In the genomic region with DNA sequence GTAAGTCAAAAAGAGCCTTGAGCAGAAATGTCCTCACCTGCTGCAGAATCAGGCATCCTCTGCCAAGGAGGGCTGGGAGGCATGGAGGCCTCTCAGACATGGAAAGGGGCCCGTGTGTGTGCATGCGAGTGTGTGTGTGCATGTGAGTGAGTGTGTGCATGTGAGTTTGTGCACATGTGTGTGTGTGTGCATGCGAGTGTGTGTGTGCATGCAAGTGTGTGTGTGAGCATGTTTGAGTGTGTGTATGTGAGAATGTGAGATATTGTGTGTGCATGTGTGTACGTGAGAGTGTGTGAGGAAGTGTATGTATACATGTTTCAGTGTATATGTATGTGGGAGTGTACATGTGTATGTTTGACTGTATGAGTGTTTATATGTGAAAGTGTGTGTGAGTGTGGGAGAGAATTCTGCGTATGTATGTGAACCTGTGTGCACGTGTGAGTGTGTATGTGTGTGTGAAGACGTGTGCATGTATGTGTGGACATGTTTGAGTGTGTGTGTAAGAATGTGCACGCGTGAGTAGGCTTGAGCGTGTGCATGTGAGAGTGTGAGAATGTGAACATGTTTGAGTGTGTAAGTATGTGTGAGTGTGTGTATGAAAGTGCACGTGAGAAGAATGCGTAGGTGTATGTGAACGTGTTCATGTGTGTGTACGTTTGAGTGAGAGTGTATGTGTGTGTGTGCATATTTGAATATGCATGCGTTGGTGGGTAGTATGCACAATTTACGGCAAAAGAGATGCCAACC, we compare ENCODE assay signal across 16 cellular contexts.
A peak's percentile ranks its signal among the peaks of the same experiment; 100 is the strongest.
DNase-seq lines count a peak whose midpoint lies in the region; ATAC-seq, FAIRE-seq and TF ChIP-seq lines count a peak whose summit lies in the region.
"Had no signal": no experiment of that assay in that cellular context is flagged by ENCODE, and none has a peak within 500 bp of the region (broad histone marks: within the 10 kb centered on the region; RNA-seq: fewer than 3 reads in every experiment).

No MANE protein-coding gene starts in this region.

- H3K27me3 Mint-ChIP-seq in astrocyte (ENCODE audit: low read depth, unreplicated experiment), result no peaks in the 10 kb centered on the region
- H3K27me3 Mint-ChIP-seq: CD8-positive, alpha-beta memory T cell had no signal

- H3K4me3 ChIP-seq in SK-N-SH (ENCODE audit: low read depth in 2 of 2, low read length in 1 of 2), result no peak overlapping the region
- no peak overlapping the region for H3K4me3 ChIP-seq in astrocyte (ENCODE audit: insufficient read depth, low read depth, low read length)
- H3K4me3 ChIP-seq in keratinocyte (ENCODE audit: control insufficient read depth in 2 of 3, extremely low read depth in 1 of 3, insufficient read depth in 2 of 3, low read depth in 1 of 3, low read length in 3 of 3), result no peak overlapping the region
- H3K4me3 ChIP-seq: BLaER1, GM23338 had no signal

- no peak overlapping the region for H3K4me3 Mint-ChIP-seq in astrocyte (ENCODE audit: unreplicated experiment)
- H3K4me3 Mint-ChIP-seq: CD8-positive, alpha-beta memory T cell; GM23338; H9 had no signal

- no peaks in the 10 kb centered on the region for H3K36me3 Mint-ChIP-seq in astrocyte (ENCODE audit: low read depth, unreplicated experiment)
- H3K36me3 Mint-ChIP-seq: CD8-positive, alpha-beta memory T cell had no signal

- H3K9me2 ChIP-seq in SK-N-SH, result no peaks in the 10 kb centered on the region

- FAIRE-seq in HTR-8/SVneo (lab: Jason Lieb, UNC), result peak; percentile 86
- FAIRE-seq in astrocyte (lab: Jason Lieb, UNC), result peak; percentile 94
- peak; percentile 9 for FAIRE-seq in keratinocyte (lab: Jason Lieb, UNC)

- no peak overlapping the region for H3K27ac Mint-ChIP-seq in astrocyte (ENCODE audit: unreplicated experiment)
- H3K27ac Mint-ChIP-seq: CD8-positive, alpha-beta memory T cell; GM23338; H9 had no signal

- H3K9me1 ChIP-seq in keratinocyte (ENCODE audit: control insufficient read depth, extremely low read depth, insufficient read depth, low read length), result no peaks in the 10 kb centered on the region

- no peaks in the 10 kb centered on the region for H3K27me3 ChIP-seq in SK-N-SH (ENCODE audit: insufficient read depth)
- no peaks in the 10 kb centered on the region for H3K27me3 ChIP-seq in astrocyte (ENCODE audit: insufficient read depth, low read length)
- no peaks in the 10 kb centered on the region for H3K27me3 ChIP-seq in keratinocyte (ENCODE audit: control insufficient read depth, extremely low read depth, insufficient read depth, low read length)
- H3K27me3 ChIP-seq: BLaER1 had no signal

- DNase-seq in SK-N-SH (no peak), HTR-8/SVneo (ENCODE audit: insufficient read length, low spot score) (no peak), astrocyte (ENCODE audit: low read depth) (no peak), keratinocyte (ENCODE audit: low read depth, low spot score) (no peak), NCI-H345 (lab: John Stamatoyannopoulos, UW) (no peak)
- DNase-seq in activated naive CD4-positive, alpha-beta T cell (lab: John Stamatoyannopoulos, UW), result no peak
- DNase-seq: Caco-2; CD8-positive, alpha-beta memory T cell; DND-41; GDM1; H9 had no signal

- dilution Hi-C loops in keratinocyte (cut with MboI; ENCODE audit: extremely low pct_ligation_motif_present, low sequenced_read_pairs), result no loop called here

- POLR2A ChIA-PET in SK-N-SH (lab: Yijun Ruan, JAX), result no interaction called here

- no peak overlapping the region for H3K9ac ChIP-seq in SK-N-SH
- H3K9ac ChIP-seq in astrocyte (ENCODE audit: low read length), result no peak overlapping the region
- H3K9ac ChIP-seq in keratinocyte (ENCODE audit: control insufficient read depth, extremely low read depth, insufficient read depth, low read length), result no peak overlapping the region
- H3K9ac ChIP-seq: BLaER1 had no signal

- CTCF ChIA-PET in SK-N-SH (lab: Yijun Ruan, JAX), result no interaction called here

- H3K4me1 ChIP-seq in SK-N-SH (ENCODE audit: control insufficient read depth in 1 of 2, insufficient read depth in 2 of 2, low read depth in 1 of 2, low read length in 1 of 2) (no peaks in the 10 kb centered on the region), astrocyte (ENCODE audit: insufficient read depth, low read length) (peaks cover 12% of the 10 kb centered on the region), keratinocyte (ENCODE audit: control insufficient read depth, extremely low read depth, insufficient read depth, low read length) (peaks cover 11% of the 10 kb centered on the region)
- H3K4me1 ChIP-seq: BLaER1, Caco-2 had no signal

- no peak for TF ChIP-seq EP300 in SK-N-SH (IDR thresholded peaks at IDR 0.05; ENCODE audit: borderline replicate concordance in 1 of 2, low read depth in 1 of 2, low read length in 1 of 2)

- H4K20me1 ChIP-seq in SK-N-SH (ENCODE audit: insufficient read depth) (no peaks in the 10 kb centered on the region), astrocyte (ENCODE audit: insufficient read depth, low read length) (no peaks in the 10 kb centered on the region), keratinocyte (ENCODE audit: control insufficient read depth, extremely low read depth, insufficient read depth, low read length) (no peaks in the 10 kb centered on the region)
- H4K20me1 ChIP-seq: BLaER1 had no signal

- no peak for TF ChIP-seq RAD21 in SK-N-SH (IDR thresholded peaks at IDR 0.05; ENCODE audit: low read length)

- H2AFZ ChIP-seq in SK-N-SH (ENCODE audit: low read depth) (no peak overlapping the region), astrocyte (ENCODE audit: low read depth, low read length) (no peak overlapping the region), keratinocyte (ENCODE audit: control insufficient read depth, low read length) (no peak overlapping the region)
- H2AFZ ChIP-seq: GM23338 had no signal

- H3K9me3 ChIP-seq in SK-N-SH (no peaks in the 10 kb centered on the region), astrocyte (ENCODE audit: insufficient read depth, low read depth, low read length) (no peaks in the 10 kb centered on the region), keratinocyte (ENCODE audit: control insufficient read depth, low read depth, low read length) (no peaks in the 10 kb centered on the region)
- H3K9me3 ChIP-seq: BLaER1, Caco-2 had no signal

- ATAC-seq in SK-N-SH treated with all-trans-retinoic acid at 6 μM for 48 hours, result no peak
- no peak for ATAC-seq in GM19455 (IDR thresholded peaks at IDR 0.05; ENCODE audit: unreplicated experiment)
- ATAC-seq: GM23338 had no signal

- 61% methylated on average over 16 of the region's 16 CpGs for WGBS in SK-N-SH (ENCODE audit: low lambda C conversion rate)

- H3K27ac ChIP-seq in SK-N-SH (ENCODE audit: low read depth in 2 of 2, low read length in 1 of 2) (peak overlapping the region in 1 of 2 experiments; percentile 74; a peak in 2 of 4 replicates), astrocyte (ENCODE audit: low read depth, low read length) (peak overlapping the region; percentile 49), keratinocyte (ENCODE audit: control insufficient read depth, insufficient read depth, low read length) (no peak overlapping the region)
- H3K27ac ChIP-seq: 22Rv1, BLaER1 had no signal

- H3K4me2 ChIP-seq in SK-N-SH, result peak overlapping the region; percentile 37; the same call in 1 of the 2 replicates
- peak overlapping the region; percentile 72 for H3K4me2 ChIP-seq in astrocyte (ENCODE audit: low read length)
- H3K4me2 ChIP-seq in keratinocyte (ENCODE audit: control insufficient read depth, extremely low read depth, insufficient read depth, low read depth, low read length), result no peak overlapping the region
- H3K4me2 ChIP-seq: BLaER1, GM23338 had no signal

- H3F3A ChIP-seq in SK-N-SH (replicated peaks; ENCODE audit: insufficient read depth), result peaks cover 8% of the 10 kb centered on the region

- peaks cover 5% of the 10 kb centered on the region for H3K4me1 Mint-ChIP-seq in astrocyte (ENCODE audit: low read depth, unreplicated experiment)
- H3K4me1 Mint-ChIP-seq: CD8-positive, alpha-beta memory T cell had no signal

- H3K36me3 ChIP-seq in SK-N-SH (replicated peaks in 1 of 2; ENCODE audit: control insufficient read depth in 1 of 2, insufficient read depth in 2 of 2, low read length in 1 of 2) (no peaks in the 10 kb centered on the region), astrocyte (ENCODE audit: insufficient read depth, low read length) (no peaks in the 10 kb centered on the region), keratinocyte (ENCODE audit: control insufficient read depth in 2 of 2, extremely low read depth in 1 of 2, insufficient read depth in 2 of 2, low read length in 2 of 2) (no peaks in the 10 kb centered on the region)
- H3K36me3 ChIP-seq: BLaER1 had no signal

- H3K9me3 Mint-ChIP-seq in astrocyte (ENCODE audit: unreplicated experiment), result peaks cover 2% of the 10 kb centered on the region
- H3K9me3 Mint-ChIP-seq: CD8-positive, alpha-beta memory T cell; GM23338; H9 had no signal

- H3K79me2 ChIP-seq in SK-N-SH (ENCODE audit: insufficient read depth) (no peaks in the 10 kb centered on the region), astrocyte (ENCODE audit: insufficient read depth, low read length) (no peaks in the 10 kb centered on the region), keratinocyte (ENCODE audit: control insufficient read depth, insufficient read depth, low read length) (no peaks in the 10 kb centered on the region)

- TF ChIP-seq CTCF in SK-N-SH (IDR thresholded peaks at IDR 0.05) (no peak), astrocyte (IDR thresholded peaks at IDR 0.05; ENCODE audit: insufficient read depth, low read depth, low read length) (no peak), keratinocyte (optimal IDR thresholded peaks at IDR 0.05 in 1 of 3, IDR thresholded peaks at IDR 0.05 in 1 of 3, conservative IDR thresholded peaks at IDR 0.05 in 1 of 3; ENCODE audit: extremely low read depth in 1 of 3, insufficient read depth in 2 of 3, low read length in 3 of 3) (no peak)

TF ChIP-seq in SK-N-SH, 30 proteins besides CTCF, POLR2A, EP300 and RAD21:
- TF ChIP-seq RCOR1 (IDR thresholded peaks at IDR 0.05; ENCODE audit: low read length), result no peak
- TF ChIP-seq SIN3A (IDR thresholded peaks at IDR 0.05; ENCODE audit: borderline replicate concordance, low read depth, low read length), result no peak
- TF ChIP-seq MEF2A (IDR thresholded peaks at IDR 0.05; ENCODE audit: borderline replicate concordance, low read depth), result no peak
- no peak for TF ChIP-seq FOSL2 (IDR thresholded peaks at IDR 0.05; ENCODE audit: borderline replicate concordance, low read depth)
- no peak for TF ChIP-seq CHD2 (IDR thresholded peaks at IDR 0.05; ENCODE audit: low read length, partially characterized antibody)
- TF ChIP-seq RFX5 (IDR thresholded peaks at IDR 0.05; ENCODE audit: low read length), result no peak
- TF ChIP-seq YY1 (IDR thresholded peaks at IDR 0.05; ENCODE audit: low read depth), result no peak

TF ChIP-seq in SK-N-SH treated with all-trans-retinoic acid at 6 μM for 48 hours, 23 proteins besides CTCF, POLR2A, EP300 and RAD21 (continues in another document):
- no peak for TF ChIP-seq GLIS3 (CRISPR knock-in tag; IDR thresholded peaks at IDR 0.05)
